ENCODE assay signal across 33 cellular contexts in genomic region chr3:77309460-77309859, GRCh38.
"Had no signal": no experiment of that assay in that cellular context is flagged by ENCODE, and none has a peak within 500 bp of the region (broad histone marks: within the 10 kb centered on the region; RNA-seq: fewer than 3 reads in every experiment).

No MANE protein-coding gene starts in this region.

- H3K4me2 ChIP-seq: KMS-11 had no signal

- H3K9ac ChIP-seq: KMS-11 had no signal

- DNase-seq: Karpas-422, Kasumi-1, MM.1S, MV-4-11, NCI-H1048, NCI-H1092, NCI-H1092 treated with DMSO at 0.1 percent for 48 hours, NCI-H1105, NCI-H1105 treated with DMSO at 0.1 percent for 48 hours, NCI-H1417, NCI-H1417 treated with DMSO at 0.1 percent for 48 hours, NCI-H1436, NCI-H1436 treated with DMSO at 0.1 percent for 48 hours, NCI-H146, NCI-H1694, NCI-H1694 treated with DMSO at 0.1 percent for 48 hours, NCI-H187, NCI-H187 treated with DMSO at 0.1 percent for 48 hours, NCI-H1930, NCI-H2029, NCI-H2029 treated with DMSO at 0.1 percent for 48 hours, NCI-H2081, NCI-H2081 treated with DMSO at 0.1 percent for 48 hours, NCI-H2107, NCI-H2171, NCI-H2171 treated with DMSO at 0.1 percent for 48 hours, NCI-H2227 treated with DMSO at 0.1 percent for 48 hours, NCI-H226, NCI-H345, NCI-H510A, NCI-H510A treated with DMSO at 0.1 percent for 48 hours, NCI-H524 had no signal

- H3K27ac ChIP-seq: KMS-11 had no signal
